1 cellular context compared by ENCODE assay signal in the genomic region with DNA sequence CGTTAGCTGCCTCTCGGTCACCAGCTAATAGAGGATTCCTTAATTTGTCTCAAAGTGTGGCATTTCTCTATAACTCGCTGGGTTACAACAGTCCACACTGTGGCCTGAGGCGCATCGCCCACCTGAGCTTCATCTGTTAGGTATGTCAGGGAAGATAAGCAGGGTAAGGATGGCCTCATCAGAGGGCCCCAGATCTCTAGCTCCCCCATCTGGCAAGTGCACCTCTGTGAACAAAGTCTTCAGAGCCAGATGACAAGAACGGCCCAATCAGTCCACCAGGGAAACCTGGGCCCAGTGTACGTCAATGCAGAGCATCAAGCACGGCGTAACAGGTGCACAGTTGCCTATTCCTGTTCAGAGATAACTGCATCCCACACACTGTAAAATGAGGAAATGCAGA.
TF ChIP-seq lines count a peak whose summit lies in the region.

No MANE protein-coding gene starts in this region.

TF ChIP-seq in GM23338, 12 proteins besides CTCF, POLR2A, EP300 and RAD21 (continued from another document):
- TF ChIP-seq, protein P1, sequence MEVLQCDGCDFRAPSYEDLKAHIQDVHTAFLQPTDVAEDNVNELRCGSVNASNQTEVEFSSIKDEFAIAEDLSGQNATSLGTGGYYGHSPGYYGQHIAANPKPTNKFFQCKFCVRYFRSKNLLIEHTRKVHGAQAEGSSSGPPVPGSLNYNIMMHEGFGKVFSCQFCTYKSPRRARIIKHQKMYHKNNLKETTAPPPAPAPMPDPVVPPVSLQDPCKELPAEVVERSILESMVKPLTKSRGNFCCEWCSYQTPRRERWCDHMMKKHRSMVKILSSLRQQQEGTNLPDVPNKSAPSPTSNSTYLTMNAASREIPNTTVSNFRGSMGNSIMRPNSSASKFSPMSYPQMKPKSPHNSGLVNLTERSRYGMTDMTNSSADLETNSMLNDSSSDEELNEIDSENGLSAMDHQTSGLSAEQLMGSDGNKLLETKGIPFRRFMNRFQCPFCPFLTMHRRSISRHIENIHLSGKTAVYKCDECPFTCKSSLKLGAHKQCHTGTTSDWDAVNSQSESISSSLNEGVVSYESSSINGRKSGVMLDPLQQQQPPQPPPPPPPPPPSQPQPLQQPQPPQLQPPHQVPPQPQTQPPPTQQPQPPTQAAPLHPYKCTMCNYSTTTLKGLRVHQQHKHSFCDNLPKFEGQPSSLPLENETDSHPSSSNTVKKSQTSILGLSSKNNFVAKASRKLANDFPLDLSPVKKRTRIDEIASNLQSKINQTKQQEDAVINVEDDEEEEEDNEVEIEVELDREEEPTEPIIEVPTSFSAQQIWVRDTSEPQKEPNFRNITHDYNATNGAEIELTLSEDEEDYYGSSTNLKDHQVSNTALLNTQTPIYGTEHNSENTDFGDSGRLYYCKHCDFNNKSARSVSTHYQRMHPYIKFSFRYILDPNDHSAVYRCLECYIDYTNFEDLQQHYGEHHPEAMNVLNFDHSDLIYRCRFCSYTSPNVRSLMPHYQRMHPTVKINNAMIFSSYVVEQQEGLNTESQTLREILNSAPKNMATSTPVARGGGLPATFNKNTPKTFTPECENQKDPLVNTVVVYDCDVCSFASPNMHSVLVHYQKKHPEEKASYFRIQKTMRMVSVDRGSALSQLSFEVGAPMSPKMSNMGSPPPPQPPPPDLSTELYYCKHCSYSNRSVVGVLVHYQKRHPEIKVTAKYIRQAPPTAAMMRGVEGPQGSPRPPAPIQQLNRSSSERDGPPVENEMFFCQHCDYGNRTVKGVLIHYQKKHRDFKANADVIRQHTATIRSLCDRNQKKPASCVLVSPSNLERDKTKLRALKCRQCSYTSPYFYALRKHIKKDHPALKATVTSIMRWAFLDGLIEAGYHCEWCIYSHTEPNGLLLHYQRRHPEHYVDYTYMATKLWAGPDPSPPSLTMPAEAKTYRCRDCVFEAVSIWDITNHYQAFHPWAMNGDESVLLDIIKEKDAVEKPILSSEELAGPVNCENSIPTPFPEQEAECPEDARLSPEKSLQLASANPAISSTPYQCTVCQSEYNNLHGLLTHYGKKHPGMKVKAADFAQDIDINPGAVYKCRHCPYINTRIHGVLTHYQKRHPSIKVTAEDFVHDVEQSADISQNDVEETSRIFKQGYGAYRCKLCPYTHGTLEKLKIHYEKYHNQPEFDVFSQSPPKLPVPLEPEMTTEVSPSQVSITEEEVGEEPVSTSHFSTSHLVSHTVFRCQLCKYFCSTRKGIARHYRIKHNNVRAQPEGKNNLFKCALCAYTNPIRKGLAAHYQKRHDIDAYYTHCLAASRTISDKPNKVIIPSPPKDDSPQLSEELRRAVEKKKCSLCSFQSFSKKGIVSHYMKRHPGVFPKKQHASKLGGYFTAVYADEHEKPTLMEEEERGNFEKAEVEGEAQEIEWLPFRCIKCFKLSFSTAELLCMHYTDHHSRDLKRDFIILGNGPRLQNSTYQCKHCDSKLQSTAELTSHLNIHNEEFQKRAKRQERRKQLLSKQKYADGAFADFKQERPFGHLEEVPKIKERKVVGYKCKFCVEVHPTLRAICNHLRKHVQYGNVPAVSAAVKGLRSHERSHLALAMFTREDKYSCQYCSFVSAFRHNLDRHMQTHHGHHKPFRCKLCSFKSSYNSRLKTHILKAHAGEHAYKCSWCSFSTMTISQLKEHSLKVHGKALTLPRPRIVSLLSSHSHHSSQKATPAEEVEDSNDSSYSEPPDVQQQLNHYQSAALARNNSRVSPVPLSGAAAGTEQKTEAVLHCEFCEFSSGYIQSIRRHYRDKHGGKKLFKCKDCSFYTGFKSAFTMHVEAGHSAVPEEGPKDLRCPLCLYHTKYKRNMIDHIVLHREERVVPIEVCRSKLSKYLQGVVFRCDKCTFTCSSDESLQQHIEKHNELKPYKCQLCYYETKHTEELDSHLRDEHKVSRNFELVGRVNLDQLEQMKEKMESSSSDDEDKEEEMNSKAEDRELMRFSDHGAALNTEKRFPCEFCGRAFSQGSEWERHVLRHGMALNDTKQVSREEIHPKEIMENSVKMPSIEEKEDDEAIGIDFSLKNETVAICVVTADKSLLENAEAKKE (CRISPR knock-in tag; IDR thresholded peaks at IDR 0.05) = no peak
- TF ChIP-seq ETS1 (IDR thresholded peaks at IDR 0.05) = no peak
- TF ChIP-seq NANOG (IDR thresholded peaks at IDR 0.05; ENCODE audit: borderline replicate concordance) = no peak
- TF ChIP-seq EZH2 (IDR thresholded peaks at IDR 0.05; ENCODE audit: low read depth, unreplicated experiment) = no peak
- no peak for TF ChIP-seq ZNF114 (CRISPR knock-in tag; IDR thresholded peaks at IDR 0.05)
- no peak for TF ChIP-seq POLR2AphosphoS5 (IDR thresholded peaks at IDR 0.05; ENCODE audit: low read depth)
TF ChIP-seq in GM23338: peak in this region for 0.
